16 cellular contexts compared by ENCODE assay signal in genomic region chr6:13434777-13435176, GRCh38. TPM values are rescaled to one million over a fixed set of nuclear protein-coding genes. Genes with fewer than 3 reads are reported as not detected.
DNase-seq lines count a peak whose midpoint lies in the region; ATAC-seq and TF ChIP-seq lines count a peak whose summit lies in the region.
"Had no signal": no experiment of that assay in that cellular context is flagged by ENCODE, and none has a peak within 500 bp of the region (broad histone marks: within the 10 kb centered on the region; RNA-seq: fewer than 3 reads in every experiment).

No MANE protein-coding gene starts in this region.

- H3K9me3 ChIP-seq in CD4-positive, alpha-beta memory T cell (ENCODE audit: control insufficient read depth in 1 of 2, low read length in 2 of 2): no peaks in the 10 kb centered on the region
- H3K9me3 ChIP-seq in mucosa of descending colon: no peaks in the 10 kb centered on the region

- intact Hi-C loops in CD4-positive, alpha-beta memory T cell (cut with micrococcal nuclease): no loop called here
- intact Hi-C loops in mucosa of descending colon (cut with DNase I, micrococcal nuclease): no loop called here

- H3K9me3 Mint-ChIP-seq in CD4-positive, alpha-beta memory T cell: no peaks in the 10 kb centered on the region
- no peaks in the 10 kb centered on the region for H3K9me3 Mint-ChIP-seq in activated naive CD8-positive, alpha-beta T cell treated with anti-CD3 and anti-CD28 coated beads, Interleukin-2, amount 50 U/mL, for 24 hours

- H3K4me3 Mint-ChIP-seq in CD4-positive, alpha-beta memory T cell: no peak overlapping the region
- no peak overlapping the region for H3K4me3 Mint-ChIP-seq in activated naive CD8-positive, alpha-beta T cell treated with anti-CD3 and anti-CD28 coated beads, Interleukin-2, amount 50 U/mL, for 24 hours

- CTCF ChIA-PET in CD4-positive, alpha-beta memory T cell (lab: Charles Lee; ENCODE audit: partially characterized antibody): interaction anchor here (1.4 kb wide), 1 partner anchor 19 kb away, joined by 5 read pairs; no protein-coding TSS in a partner anchor

- ATAC-seq in GM18498 (IDR thresholded peaks at IDR 0.05; ENCODE audit: unreplicated experiment) (peak; percentile 42), mucosa of descending colon (peak; percentile 12), GM18861 (IDR thresholded peaks at IDR 0.05; ENCODE audit: unreplicated experiment) (no peak)
- ATAC-seq in activated naive CD8-positive, alpha-beta T cell treated with anti-CD3 and anti-CD28 coated beads, Interleukin-2, amount 50 U/mL, for 24 hours: no peak
- ATAC-seq: Right ventricle myocardium inferior, SK-N-SH treated with all-trans-retinoic acid at 6 μM for 48 hours had no signal

- POLR2A ChIA-PET in CD4-positive, alpha-beta memory T cell (lab: Charles Lee; ENCODE audit: partially characterized antibody): interaction anchor here (1.5 kb wide), 1 partner anchor 140 kb away, joined by 4 read pairs; the partner anchor contains the start of gene SIRT5

- peaks cover 36% of the 10 kb centered on the region for H3K4me1 ChIP-seq in CD4-positive, alpha-beta memory T cell (ENCODE audit: insufficient read depth, low read length)
- H3K4me1 ChIP-seq in mucosa of descending colon (ENCODE audit: low read depth): no peaks in the 10 kb centered on the region

- H3K36me3 ChIP-seq in CD4-positive, alpha-beta memory T cell (ENCODE audit: insufficient read depth, low read length): no peaks in the 10 kb centered on the region
- H3K36me3 ChIP-seq in mucosa of descending colon (ENCODE audit: low read depth): no peaks in the 10 kb centered on the region

- peaks cover 26 to 54% (median 33%) of the 10 kb centered on the region in 4 donors for H3K4me1 Mint-ChIP-seq in CD4-positive, alpha-beta memory T cell
- peaks cover 67% of the 10 kb centered on the region for H3K4me1 Mint-ChIP-seq in activated naive CD8-positive, alpha-beta T cell treated with anti-CD3 and anti-CD28 coated beads, Interleukin-2, amount 50 U/mL, for 24 hours

- no peak overlapping the region for H3K27ac ChIP-seq in CD4-positive, alpha-beta memory T cell (ENCODE audit: low read depth, low read length)
- H3K27ac ChIP-seq: BLaER1, KMS-11 had no signal

- no peak for TF ChIP-seq CTCF in mucosa of descending colon (IDR thresholded peaks at IDR 0.05)

- peak overlapping the region in 5 of 7 donors; percentile 10 to 76 (median 53) for H3K27ac Mint-ChIP-seq in CD4-positive, alpha-beta memory T cell
- H3K27ac Mint-ChIP-seq in activated naive CD8-positive, alpha-beta T cell treated with anti-CD3 and anti-CD28 coated beads, Interleukin-2, amount 50 U/mL, for 24 hours: peak overlapping the region; percentile 7

- H3K4me3 ChIP-seq in CD4-positive, alpha-beta memory T cell (ENCODE audit: low read length in 2 of 2): no peak overlapping the region
- no peak overlapping the region for H3K4me3 ChIP-seq in mucosa of descending colon
- H3K4me3 ChIP-seq: BLaER1 had no signal

- no peaks in the 10 kb centered on the region for H3K36me3 Mint-ChIP-seq in CD4-positive, alpha-beta memory T cell
- peaks cover 21% of the 10 kb centered on the region for H3K36me3 Mint-ChIP-seq in activated naive CD8-positive, alpha-beta T cell treated with anti-CD3 and anti-CD28 coated beads, Interleukin-2, amount 50 U/mL, for 24 hours (ENCODE audit: low read depth)

- H3K27me3 Mint-ChIP-seq in CD4-positive, alpha-beta memory T cell: no peaks in the 10 kb centered on the region
- H3K27me3 Mint-ChIP-seq in activated naive CD8-positive, alpha-beta T cell treated with anti-CD3 and anti-CD28 coated beads, Interleukin-2, amount 50 U/mL, for 24 hours: no peaks in the 10 kb centered on the region

- DNase-seq in CD4-positive, alpha-beta memory T cell: no peak
- DNase-seq in activated naive CD8-positive, alpha-beta T cell treated with anti-CD3 and anti-CD28 coated beads, Interleukin-2, amount 50 U/mL, for 24 hours: no peak
- no peak for DNase-seq in mucosa of descending colon
- no peak for DNase-seq in D341Med (ENCODE audit: low spot score)
- no peak for DNase-seq in HUDEP-2 (lab: John Stamatoyannopoulos, UW; ENCODE audit: unreplicated experiment in 76 of 76)
- DNase-seq in SHP77 (lab: John Stamatoyannopoulos, UW): no peak
- DNase-seq: COR-L47, NCI-H1105, NCI-H1694 treated with DMSO at 0.1 percent for 48 hours, NCI-H69 had no signal

- H3K27me3 ChIP-seq in CD4-positive, alpha-beta memory T cell (ENCODE audit: insufficient read depth, low read length): no peaks in the 10 kb centered on the region
- H3K27me3 ChIP-seq: BLaER1 had no signal

RNA-seq across cellular contexts. Expression of gene GFOD1, which starts 52.6 kb away (rescaled TPM):
- 1 to 10 TPM in 1 of 2 experiments, under 1 TPM in 1; 0.97 to 1.1 TPM for total RNA-seq in CD4-positive, alpha-beta memory T cell
- under 1 TPM in 1 of 2 donors, not detected in 1; 0.95 TPM for polyA plus RNA-seq in CD4-positive, alpha-beta memory T cell
- 10 to 100 TPM; 10.4 to 22.4 (median 13.2) TPM for total RNA-seq in mucosa of descending colon

Comparison
In these comparisons a context has a peak if more than half of its experiments do, and no peak if none do; other contexts are left out.
1. ATAC-seq: peak in GM18498 (single experiment) and mucosa of descending colon (single experiment); none in activated naive CD8-positive, alpha-beta T cell treated with anti-CD3 and anti-CD28 coated beads, Interleukin-2, amount 50 U/mL, for 24 hours (single experiment) and GM18861 (single experiment).
2. RNA of gene GFOD1, which starts 52.6 kb away (total RNA-seq): 10.4 to 22.4 TPM in mucosa of descending colon; 0.97 to 1.1 TPM in CD4-positive, alpha-beta memory T cell; every median in the first group is over 4 times any median in the second.